17 cellular contexts compared by ENCODE assay signal in the genomic region with DNA sequence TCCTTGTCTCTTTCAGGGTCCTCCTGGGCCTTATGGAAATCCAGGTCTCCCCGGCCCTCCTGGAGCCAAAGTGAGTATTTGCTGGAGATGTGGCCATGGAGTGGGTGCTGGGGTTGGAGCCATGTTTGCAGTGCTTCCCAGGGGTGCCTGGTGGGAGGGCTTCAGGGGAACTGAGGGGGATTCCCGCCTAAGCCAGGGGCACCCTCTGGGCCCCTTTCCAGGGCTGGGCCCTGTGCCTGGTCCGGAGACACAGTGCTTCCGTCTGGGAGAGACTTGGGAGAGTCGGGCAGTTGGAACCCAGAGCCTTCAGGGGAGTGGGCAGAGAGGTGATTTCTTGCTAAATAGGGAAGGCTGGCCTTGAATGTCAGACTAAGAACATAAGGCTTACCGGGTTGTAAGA. TPM values are rescaled to one million over a fixed set of nuclear protein-coding genes. Genes with fewer than 3 reads are reported as not detected.
DNase-seq lines count a peak whose midpoint lies in the region; ATAC-seq and TF ChIP-seq lines count a peak whose summit lies in the region.
"Had no signal": no experiment of that assay in that cellular context is flagged by ENCODE, and none has a peak within 500 bp of the region (broad histone marks: within the 10 kb centered on the region; RNA-seq: fewer than 3 reads in every experiment).

No MANE protein-coding gene starts in this region.

- H3K4me3 ChIP-seq in thoracic aorta (no peak overlapping the region), uterus (no peak overlapping the region), psoas muscle (no peak overlapping the region)
- H3K4me3 ChIP-seq: BLaER1 treated with 17β-estradiol and CSF1 and Interleukin-3, amounts not matched to agents 10 nM and 100 nM had no signal

- no peaks in the 10 kb centered on the region for H3K36me3 Mint-ChIP-seq in activated naive CD8-positive, alpha-beta T cell
- no peaks in the 10 kb centered on the region for H3K36me3 Mint-ChIP-seq in activated naive CD8-positive, alpha-beta T cell treated with anti-CD3 and anti-CD28 coated beads for 36 hours
- H3K36me3 Mint-ChIP-seq in endothelial cell (ENCODE audit: low read depth, unreplicated experiment): peaks cover 50% of the 10 kb centered on the region
- peaks cover 39% of the 10 kb centered on the region for H3K36me3 Mint-ChIP-seq in nephron (ENCODE audit: low read depth)
- H3K36me3 Mint-ChIP-seq: CD8-positive, alpha-beta T cell had no signal

- H3K36me3 ChIP-seq in thoracic aorta: no peaks in the 10 kb centered on the region
- no peaks in the 10 kb centered on the region for H3K36me3 ChIP-seq in uterus
- no peaks in the 10 kb centered on the region for H3K36me3 ChIP-seq in psoas muscle (ENCODE audit: insufficient read depth in 1 of 2, low read depth in 1 of 2)

- H3K4me1 Mint-ChIP-seq in activated naive CD8-positive, alpha-beta T cell (ENCODE audit: low read depth): no peaks in the 10 kb centered on the region
- no peaks in the 10 kb centered on the region for H3K4me1 Mint-ChIP-seq in activated naive CD8-positive, alpha-beta T cell treated with anti-CD3 and anti-CD28 coated beads for 36 hours
- H3K4me1 Mint-ChIP-seq in endothelial cell (ENCODE audit: unreplicated experiment): peaks cover 5% of the 10 kb centered on the region
- peaks cover 55% of the 10 kb centered on the region for H3K4me1 Mint-ChIP-seq in nephron

- peaks cover 38 to 98% of the 10 kb centered on the region in 2 donors for H3K4me1 ChIP-seq in thoracic aorta (ENCODE audit: control insufficient read depth in 1 of 2, low read depth in 2 of 2)
- peaks cover 0 to 12% of the 10 kb centered on the region in 2 donors for H3K4me1 ChIP-seq in uterus
- H3K4me1 ChIP-seq in psoas muscle: peaks cover 42% of the 10 kb centered on the region

- H3K9me3 ChIP-seq in thoracic aorta (no peaks in the 10 kb centered on the region), uterus (no peaks in the 10 kb centered on the region), psoas muscle (no peaks in the 10 kb centered on the region)

- ATAC-seq in thoracic aorta (ENCODE audit: insufficient number of reproducible peaks, low FRiP score, low read depth): no peak
- no peak for ATAC-seq in psoas muscle
- ATAC-seq: CD8-positive, alpha-beta T cell; HCT116 had no signal

- H3K27me3 ChIP-seq in thoracic aorta (replicated peaks; ENCODE audit: insufficient read depth) (no peaks in the 10 kb centered on the region), uterus (no peaks in the 10 kb centered on the region), psoas muscle (ENCODE audit: insufficient read depth in 3 of 3, low read length in 2 of 3) (no peaks in the 10 kb centered on the region)
- H3K27me3 ChIP-seq: BLaER1 treated with 17β-estradiol and CSF1 and Interleukin-3, amounts not matched to agents 10 nM and 100 nM had no signal

- H3K27ac Mint-ChIP-seq in activated naive CD8-positive, alpha-beta T cell: peak overlapping the region; percentile 34
- no peak overlapping the region for H3K27ac Mint-ChIP-seq in activated naive CD8-positive, alpha-beta T cell treated with anti-CD3 and anti-CD28 coated beads for 36 hours
- H3K27ac Mint-ChIP-seq in endothelial cell (ENCODE audit: unreplicated experiment) (no peak overlapping the region), nephron (peak overlapping the region in 2 of 3 experiments; percentile 53 to 90)
- H3K27ac Mint-ChIP-seq: CD8-positive, alpha-beta T cell had no signal

- H3K9me3 Mint-ChIP-seq in activated naive CD8-positive, alpha-beta T cell (ENCODE audit: low read depth): no peaks in the 10 kb centered on the region
- no peaks in the 10 kb centered on the region for H3K9me3 Mint-ChIP-seq in activated naive CD8-positive, alpha-beta T cell treated with anti-CD3 and anti-CD28 coated beads for 36 hours
- H3K9me3 Mint-ChIP-seq in endothelial cell (ENCODE audit: unreplicated experiment): no peaks in the 10 kb centered on the region
- no peaks in the 10 kb centered on the region for H3K9me3 Mint-ChIP-seq in nephron
- H3K9me3 Mint-ChIP-seq: CD8-positive, alpha-beta T cell; HFFc6 had no signal

- DNase-seq in activated naive CD8-positive, alpha-beta T cell treated with anti-CD3 and anti-CD28 coated beads for 36 hours: no peak
- DNase-seq in endothelial cell (ENCODE audit: low spot score) (no peak), thoracic aorta (ENCODE audit: low spot score) (no peak), glomerular visceral epithelial cell (ENCODE audit: extremely low spot score) (no peak), uterus (no peak), psoas muscle (no peak)
- DNase-seq: 8988T; Calu3; CD8-positive, alpha-beta T cell; GF-D8; GOT3; H7; HFFc6 had no signal

- TF ChIP-seq POLR2A in uterus (IDR thresholded peaks at IDR 0.05): no peak

- intact Hi-C loops in uterus (cut with DNase I; ENCODE audit: low total_unique reads): no loop called here
- intact Hi-C loops in psoas muscle (cut with DNase I): no loop called here

- WGBS in psoas muscle, 3 donors: 93 to 95% (median 94%) methylated on average over 6 of the region's 6 CpGs

- H3K27ac ChIP-seq in thoracic aorta: peak overlapping the region; percentile 53 to 75
- no peak overlapping the region for H3K27ac ChIP-seq in uterus
- H3K27ac ChIP-seq in psoas muscle: no peak overlapping the region
- H3K27ac ChIP-seq: BLaER1 treated with 17β-estradiol and CSF1 and Interleukin-3, amounts not matched to agents 10 nM and 100 nM had no signal

- H3K27me3 Mint-ChIP-seq in activated naive CD8-positive, alpha-beta T cell: no peaks in the 10 kb centered on the region
- H3K27me3 Mint-ChIP-seq in activated naive CD8-positive, alpha-beta T cell treated with anti-CD3 and anti-CD28 coated beads for 36 hours: peaks cover 4% of the 10 kb centered on the region
- H3K27me3 Mint-ChIP-seq in endothelial cell (ENCODE audit: unreplicated experiment) (peaks cover 5% of the 10 kb centered on the region), nephron (ENCODE audit: low read depth) (no peaks in the 10 kb centered on the region)

- TF ChIP-seq CTCF in endothelial cell (IDR thresholded peaks at IDR 0.05; ENCODE audit: unreplicated experiment): no peak
- no peak for TF ChIP-seq CTCF in nephron (IDR thresholded peaks at IDR 0.05; ENCODE audit: unreplicated experiment in 3 of 3)
- TF ChIP-seq CTCF in thoracic aorta (IDR thresholded peaks at IDR 0.05): no peak
- TF ChIP-seq CTCF in uterus (IDR thresholded peaks at IDR 0.05): no peak
- no peak for TF ChIP-seq CTCF in psoas muscle (IDR thresholded peaks at IDR 0.05)

- H3K4me3 Mint-ChIP-seq in activated naive CD8-positive, alpha-beta T cell: no peak overlapping the region
- H3K4me3 Mint-ChIP-seq in activated naive CD8-positive, alpha-beta T cell treated with anti-CD3 and anti-CD28 coated beads for 36 hours: no peak overlapping the region
- H3K4me3 Mint-ChIP-seq in endothelial cell (ENCODE audit: unreplicated experiment) (peak overlapping the region; percentile 12), nephron (no peak overlapping the region)
- H3K4me3 Mint-ChIP-seq: CD8-positive, alpha-beta T cell; HFFc6 had no signal

RNA-seq across cellular contexts. Expression of a gene that starts 27.7 kb away (rescaled TPM):
- total RNA-seq in activated naive CD8-positive, alpha-beta T cell treated with anti-CD3 and anti-CD28 coated beads for 36 hours: 10 to 100 TPM; 11.4 to 12.2 TPM
- total RNA-seq in endothelial cell (ENCODE audit: unreplicated experiment): 61.4 TPM
- 10 to 100 TPM; 18.5 to 57.1 TPM for total RNA-seq in thoracic aorta
- 10 to 100 TPM in 3 of 4 donors, 1 to 10 TPM in 1; 7.9 to 52.9 (median 43.3) TPM for total RNA-seq in uterus
- 1 to 10 TPM; 3.9 to 8.5 (median 4.7) TPM for total RNA-seq in psoas muscle
- 1 to 10 TPM; 1.1 to 2.1 (median 1.8) TPM for polyA plus RNA-seq in psoas muscle

Comparison
In these comparisons a context has a peak if more than half of its experiments do, and no peak if none do; other contexts are left out.
1. H3K27ac Mint-ChIP-seq: peak in activated naive CD8-positive, alpha-beta T cell (single experiment) and nephron (2 of 3); none in activated naive CD8-positive, alpha-beta T cell treated with anti-CD3 and anti-CD28 coated beads for 36 hours (single experiment) and endothelial cell (single experiment).
2. H3K27ac ChIP-seq: peak in thoracic aorta (2 of 2); none in uterus (0 of 2) and psoas muscle (single experiment).